Comparison of ENCODE assay signal across 8 cellular contexts in genomic region chr17:76547183-76547641, GRCh38. TPM values are rescaled to one million over a fixed set of nuclear protein-coding genes. Genes with fewer than 3 reads are reported as not detected.
DNase-seq lines count a peak whose midpoint lies in the region; ATAC-seq and TF ChIP-seq lines count a peak whose summit lies in the region.

No MANE protein-coding gene starts in this region.

- DNase-seq in T follicular helper cell (ENCODE audit: low read depth) (peak; percentile 42), body of pancreas (peak in 3 of 4 donors; percentile 50 to 54 (median 53)), iPS DF 6.9 (ENCODE audit: low read depth, low spot score) (peak; percentile 50), HK-2 (ENCODE audit: unreplicated experiment) (no peak)
- DNase-seq in stimulated activated CD4-positive, alpha-beta T cell treated with anti-CD3 and anti-CD28 coated beads, Interleukin-1b, Interleukin-23, amount 100 ng/mL, for 1 hour (ENCODE audit: low read depth in 2 of 2) = peak; percentile 24 to 33

- H4K20me1 ChIP-seq in DOHH2 (ENCODE audit: control insufficient read depth, insufficient read depth, low read depth, low read length) = no peaks in the 10 kb centered on the region
- H4K20me1 ChIP-seq in KMS-11 (ENCODE audit: insufficient read depth) = no peaks in the 10 kb centered on the region

- H3K4me3 ChIP-seq in DOHH2 (ENCODE audit: low read length) (no peak overlapping the region), KMS-11 (IDR thresholded peaks at IDR 0.05; ENCODE audit: insufficient read depth, low read depth, low read length) (no peak overlapping the region), body of pancreas (no peak overlapping the region), iPS DF 6.9 (ENCODE audit: low read length) (no peak overlapping the region)

- H3K27ac ChIP-seq in DOHH2 (ENCODE audit: low read depth, low read length) = no peak overlapping the region
- H3K27ac ChIP-seq in KMS-11 = no peak overlapping the region
- H3K27ac ChIP-seq in body of pancreas = peak overlapping the region; percentile 39 to 66 (median 52)
- no peak overlapping the region for H3K27ac ChIP-seq in iPS DF 6.9 (ENCODE audit: low read length)

- no peaks in the 10 kb centered on the region for H3K36me3 ChIP-seq in DOHH2 (ENCODE audit: control insufficient read depth, low read length)
- no peaks in the 10 kb centered on the region for H3K36me3 ChIP-seq in KMS-11 (ENCODE audit: insufficient read depth)
- H3K36me3 ChIP-seq in body of pancreas (replicated peaks in 1 of 2; ENCODE audit: insufficient read depth in 1 of 2, low read depth in 2 of 2) = no peaks in the 10 kb centered on the region
- no peaks in the 10 kb centered on the region for H3K36me3 ChIP-seq in iPS DF 6.9 (ENCODE audit: control insufficient read depth, insufficient read depth, low read length)

- TF ChIP-seq POLR2A in body of pancreas (IDR thresholded peaks at IDR 0.05) = no peak

- ATAC-seq in body of pancreas (peak; percentile 43), HG02642 (IDR thresholded peaks at IDR 0.05; ENCODE audit: poor library complexity, unreplicated experiment) (no peak)

- H3K79me2 ChIP-seq in DOHH2 (ENCODE audit: control insufficient read depth, low read length) (no peaks in the 10 kb centered on the region), KMS-11 (ENCODE audit: insufficient read depth, low read depth) (no peaks in the 10 kb centered on the region)

- no peaks in the 10 kb centered on the region for H3F3A ChIP-seq in DOHH2 (ENCODE audit: control insufficient read depth, insufficient read depth)

- no peak overlapping the region for H2AFZ ChIP-seq in KMS-11 (ENCODE audit: low read depth)

- TF ChIP-seq CTCF in DOHH2 (IDR thresholded peaks at IDR 0.05; ENCODE audit: low read depth, low read length, poor library complexity, severe bottlenecking) (peak; percentile 82), KMS-11 (conservative IDR thresholded peaks at IDR 0.05; ENCODE audit: low read depth, low read length) (peak; percentile 82), body of pancreas (IDR thresholded peaks at IDR 0.05) (peak; percentile 15 to 53 (median 44))

- intact Hi-C loops in body of pancreas (cut with DNase I) = no loop called here

- H3K27me3 ChIP-seq in DOHH2 (ENCODE audit: control insufficient read depth, low read length) (peaks cover 35% of the 10 kb centered on the region), KMS-11 (ENCODE audit: insufficient read depth, low read depth) (peaks cover 21% of the 10 kb centered on the region), body of pancreas (peaks cover 0 to 5% of the 10 kb centered on the region in 2 donors), iPS DF 6.9 (ENCODE audit: control insufficient read depth, insufficient read depth, low read length) (no peaks in the 10 kb centered on the region)

- H3K9me3 ChIP-seq in DOHH2 (ENCODE audit: control insufficient read depth, insufficient read depth, low read length) = no peaks in the 10 kb centered on the region
- no peaks in the 10 kb centered on the region for H3K9me3 ChIP-seq in body of pancreas
- H3K9me3 ChIP-seq in iPS DF 6.9 (ENCODE audit: control insufficient read depth, insufficient read depth, low read length) = no peaks in the 10 kb centered on the region

- H3K9ac ChIP-seq in KMS-11 = no peak overlapping the region

- H3K4me1 ChIP-seq in DOHH2 (ENCODE audit: control insufficient read depth, low read length) = peaks cover 10% of the 10 kb centered on the region
- no peaks in the 10 kb centered on the region for H3K4me1 ChIP-seq in KMS-11 (ENCODE audit: low read depth, poor library complexity, severe bottlenecking)
- peaks cover 63% of the 10 kb centered on the region for H3K4me1 ChIP-seq in body of pancreas
- H3K4me1 ChIP-seq in iPS DF 6.9 (ENCODE audit: control insufficient read depth, insufficient read depth, low read length) = peaks cover 2% of the 10 kb centered on the region

- WGBS in body of pancreas, 2 donors = 49 to 54% methylated on average over 2 to 3 of the region's 3 CpGs
- WGBS in iPS DF 6.9 (ENCODE audit: insufficient coverage, insufficient read length) = no CpG with 5 or more reads among the region's 3 CpGs

- H3K9me2 ChIP-seq in DOHH2 (replicated peaks; ENCODE audit: control insufficient read depth, low read length) = no peaks in the 10 kb centered on the region

- H3K4me2 ChIP-seq in DOHH2 (ENCODE audit: low read length) (no peak overlapping the region), KMS-11 (no peak overlapping the region)

RNA-seq across cellular contexts. Expression of gene PRCD, which starts 7.4 kb away (rescaled TPM):
- 1 to 10 TPM in 1 of 2 donors, under 1 TPM in 1; 0.52 to 4.6 TPM for total RNA-seq in body of pancreas

RNA-seq across cellular contexts. Expression of gene CYGB, which starts 9.7 kb away (rescaled TPM):
- 10 to 100 TPM in 1 of 2 donors, 1 to 10 TPM in 1; 9.6 to 21.1 TPM for total RNA-seq in body of pancreas

RNA-seq across cellular contexts. Expression of gene ST6GALNAC2, which starts 38.4 kb away (rescaled TPM):
- total RNA-seq in body of pancreas = 10 to 100 TPM in 1 of 2 donors, 1 to 10 TPM in 1; 6.9 to 10.1 TPM

RNA-seq across cellular contexts. Expression of gene RHBDF2, which starts 46.0 kb away (rescaled TPM):
- total RNA-seq in body of pancreas = 10 to 100 TPM; 23.1 to 48.1 TPM

Comparison
In these comparisons a context has a peak if more than half of its experiments do, and no peak if none do; other contexts are left out.
1. H3K27ac ChIP-seq: peak in body of pancreas (4 of 4); none in DOHH2 (single experiment), KMS-11 (single experiment) and iPS DF 6.9 (single experiment).
2. Peak in every context shown above with its lines, with median percentiles within 50 percentile points of each other: CTCF ChIP-seq.